1 cellular context compared by ENCODE assay signal in genomic region chr11:22624742-22625447, GRCh38.
A peak's percentile ranks its signal among the peaks of the same experiment; 100 is the strongest.
TF ChIP-seq lines count a peak whose summit lies in the region.

No MANE protein-coding gene starts in this region.

TF ChIP-seq in GM12878, 131 proteins besides CTCF, POLR2A, EP300 and RAD21 (continued from another document):
- TF ChIP-seq ZNF592 (IDR thresholded peaks at IDR 0.05) (no peak), POU2F2 (IDR thresholded peaks at IDR 0.05; ENCODE audit: borderline replicate concordance, low read depth, low read length) (no peak), SUZ12 (IDR thresholded peaks at IDR 0.05; ENCODE audit: unreplicated experiment) (no peak), GATAD2B (conservative IDR thresholded peaks at IDR 0.05; ENCODE audit: low read depth) (0 out of 2 replicates have a peak, but pooled peaks have one; percentile 20), JUND (IDR thresholded peaks at IDR 0.05; ENCODE audit: low read depth, low read length) (no peak), IKZF2 (IDR thresholded peaks at IDR 0.05) (0 out of 4 replicates have a peak, but pooled peaks have one; percentile 7 to 24), SMARCA5 (IDR thresholded peaks at IDR 0.05) (peak; percentile 91), EZH2 (IDR thresholded peaks at IDR 0.05; ENCODE audit: borderline replicate concordance, control insufficient read depth, low read depth, low read length) (no peak), WRNIP1 (IDR thresholded peaks at IDR 0.05; ENCODE audit: borderline replicate concordance, low read depth, low read length) (no peak), EED (IDR thresholded peaks at IDR 0.05; ENCODE audit: low read depth) (peak; percentile 32), RAD51 (IDR thresholded peaks at IDR 0.05) (no peak), ASH2L (IDR thresholded peaks at IDR 0.05; ENCODE audit: borderline replicate concordance, low read depth) (0 out of 2 replicates have a peak, but pooled peaks have one; percentile 39), NR2C1 (IDR thresholded peaks at IDR 0.05) (peak; percentile 71; the same call in 1 of the 2 replicates), HDGF (IDR thresholded peaks at IDR 0.05) (no peak), PAX5 (IDR thresholded peaks at IDR 0.05; ENCODE audit: borderline replicate concordance, low read depth, low read length) (no peak), CBX5 (IDR thresholded peaks at IDR 0.05; ENCODE audit: low read depth) (peak; percentile 24; the same call in 1 of the 2 replicates), NFIC (IDR thresholded peaks at IDR 0.05; ENCODE audit: low read depth, low read length) (no peak), CEBPZ (IDR thresholded peaks at IDR 0.05; ENCODE audit: low read depth, low read length) (no peak), YY1 (IDR thresholded peaks at IDR 0.05; ENCODE audit: low read depth, low read length) (peak; percentile 46; the same call in 1 of the 2 replicates), NR2F1 (conservative IDR thresholded peaks at IDR 0.05) (peak; percentile 82)
